In genomic region chr3:9743548-9743947, GRCh38 we compare ENCODE assay signal across 1 cellular context.
TF ChIP-seq lines count a peak whose summit lies in the region.

No MANE protein-coding gene starts in this region.

TF ChIP-seq in GM12878, 131 proteins besides CTCF, POLR2A, EP300 and RAD21:
- TF ChIP-seq BCL3 (IDR thresholded peaks at IDR 0.05; ENCODE audit: borderline replicate concordance, insufficient read depth, low read depth, low read length, poor library complexity, severe bottlenecking) (peak; percentile 65), BRCA1 (IDR thresholded peaks at IDR 0.05; ENCODE audit: low read depth, low read length) (no peak)
TF ChIP-seq in GM12878: peak in this region for 1.
